1 cellular context compared by ENCODE assay signal in genomic region chr1:202165942-202166843, GRCh38.
TF ChIP-seq lines count a peak whose summit lies in the region.

No MANE protein-coding gene starts in this region.

TF ChIP-seq in K562, 482 proteins besides CTCF, POLR2A, EP300 and RAD21 (continued from another document):
- TF ChIP-seq CBX3 (IDR thresholded peaks at IDR 0.05; ENCODE audit: borderline replicate concordance in 1 of 2, low read length in 2 of 2) = 0 out of 3 replicates have a peak, but pooled peaks of 1 of the 2 experiments have one; percentile 10
- TF ChIP-seq RBM17 (IDR thresholded peaks at IDR 0.05; ENCODE audit: borderline replicate concordance, low read depth, low read length) = no peak
- peak; percentile 69 for TF ChIP-seq TCF3 (CRISPR knock-in tag; IDR thresholded peaks at IDR 0.05)
- peak; percentile 77 for TF ChIP-seq MAX (CRISPR knock-in tag; IDR thresholded peaks at IDR 0.05)
- TF ChIP-seq LEF1 (IDR thresholded peaks at IDR 0.05) = 0 out of 2 replicates have a peak, but pooled peaks have one; percentile 14
- peak; percentile 32; the same call in 1 of the 2 replicates for TF ChIP-seq MTA2 (IDR thresholded peaks at IDR 0.05; ENCODE audit: low read depth)
- TF ChIP-seq ZNF263 (CRISPR knock-in tag; IDR thresholded peaks at IDR 0.05; ENCODE audit: borderline replicate concordance) = peak; percentile 92
- TF ChIP-seq TAL1 (IDR thresholded peaks at IDR 0.05) = peak; percentile 67
- no peak for TF ChIP-seq ZFP30 (CRISPR knock-in tag; IDR thresholded peaks at IDR 0.05; ENCODE audit: borderline replicate concordance)
- TF ChIP-seq MBD2 (IDR thresholded peaks at IDR 0.05; ENCODE audit: borderline replicate concordance, low read depth) = 0 out of 2 replicates have a peak, but pooled peaks have one; percentile 33
- peak; percentile 69 for TF ChIP-seq SOX6 (IDR thresholded peaks at IDR 0.05)
- peak; percentile 40 to 74; a peak in 1 of 4 replicates for TF ChIP-seq MNT (conservative IDR thresholded peaks at IDR 0.05)
- 0 out of 2 replicates have a peak, but pooled peaks have one; percentile 21 for TF ChIP-seq STAT6 (CRISPR knock-in tag; IDR thresholded peaks at IDR 0.05)
- TF ChIP-seq ZNF41 (CRISPR knock-in tag; conservative IDR thresholded peaks at IDR 0.05) = 0 out of 2 replicates have a peak, but pooled peaks have one; percentile 23
- TF ChIP-seq POLR2AphosphoS5 (IDR thresholded peaks at IDR 0.05; ENCODE audit: control insufficient read depth, insufficient read depth, low read depth, low read length) = 0 out of 2 replicates have a peak, but pooled peaks have one; percentile 41
- TF ChIP-seq GATA2 (CRISPR knock-in tag; IDR thresholded peaks at IDR 0.05) = peak; percentile 73
- TF ChIP-seq NCOA2 (IDR thresholded peaks at IDR 0.05; ENCODE audit: partially characterized antibody in 2 of 2) = no peak
- no peak for TF ChIP-seq SMAD3 (CRISPR knock-in tag; conservative IDR thresholded peaks at IDR 0.05)
- TF ChIP-seq HMGXB4 (CRISPR knock-in tag; IDR thresholded peaks at IDR 0.05) = no peak
- TF ChIP-seq NELFE (IDR thresholded peaks at IDR 0.05; ENCODE audit: insufficient read depth, insufficient read length) = no peak
- TF ChIP-seq JUND (IDR thresholded peaks at IDR 0.05; ENCODE audit: borderline replicate concordance, low read depth, low read length) = peak; percentile 56; the same call in 1 of the 2 replicates
- TF ChIP-seq JUND (tag; IDR thresholded peaks at IDR 0.05; ENCODE audit: borderline replicate concordance, low read depth, low read length) = peak; percentile 59; the same call in 2 of the 3 replicates
- TF ChIP-seq CC2D1A (IDR thresholded peaks at IDR 0.05) = peak; percentile 27; the same call in 1 of the 2 replicates
- 0 out of 2 replicates have a peak, but pooled peaks have one; percentile 14 for TF ChIP-seq ZBTB17 (CRISPR knock-in tag; IDR thresholded peaks at IDR 0.05)
- peak; percentile 86 for TF ChIP-seq CBFA2T3 (IDR thresholded peaks at IDR 0.05)
- TF ChIP-seq ZBTB34 (CRISPR knock-in tag; IDR thresholded peaks at IDR 0.05) = no peak
- TF ChIP-seq ETV1 (tag; conservative IDR thresholded peaks at IDR 0.05; ENCODE audit: low read depth) = no peak
- TF ChIP-seq ZNF277 (CRISPR knock-in tag; IDR thresholded peaks at IDR 0.05; ENCODE audit: borderline replicate concordance) = no peak
- TF ChIP-seq ARID1B (IDR thresholded peaks at IDR 0.05) = peak; percentile 70
- no peak for TF ChIP-seq TRIM28 (IDR thresholded peaks at IDR 0.05)
- peak; percentile 56 for TF ChIP-seq DPF2 (IDR thresholded peaks at IDR 0.05)
- TF ChIP-seq MTA3 (IDR thresholded peaks at IDR 0.05; ENCODE audit: borderline replicate concordance) = peak; percentile 57; the same call in 1 of the 2 replicates
- TF ChIP-seq ZNF134 (CRISPR knock-in tag; conservative IDR thresholded peaks at IDR 0.05) = no peak
- peak in 1 of 2 experiments; percentile 36; a peak in 1 of 4 replicates for TF ChIP-seq TBL1XR1 (IDR thresholded peaks at IDR 0.05; ENCODE audit: low read length in 2 of 2)
- TF ChIP-seq ZNF395 (CRISPR knock-in tag; IDR thresholded peaks at IDR 0.05) = peak; percentile 46
- TF ChIP-seq EP400 (IDR thresholded peaks at IDR 0.05) = peak; percentile 25; the same call in 1 of the 2 replicates
- no peak for TF ChIP-seq ARHGAP35 (IDR thresholded peaks at IDR 0.05; ENCODE audit: partially characterized antibody)
- no peak for TF ChIP-seq ZC3H4 (CRISPR knock-in tag; IDR thresholded peaks at IDR 0.05; ENCODE audit: borderline replicate concordance)
- TF ChIP-seq SMARCA5 (IDR thresholded peaks at IDR 0.05) = 0 out of 2 replicates have a peak, but pooled peaks have one; percentile 33
- TF ChIP-seq ETS2 (tag; IDR thresholded peaks at IDR 0.05; ENCODE audit: borderline replicate concordance, poor library complexity, severe bottlenecking) = no peak
- peak; percentile 59; the same call in 1 of the 2 replicates for TF ChIP-seq EHMT2 (IDR thresholded peaks at IDR 0.05)
- no peak for TF ChIP-seq ZNF77 (CRISPR knock-in tag; IDR thresholded peaks at IDR 0.05)
- TF ChIP-seq HDGF (IDR thresholded peaks at IDR 0.05) = peak; percentile 91
- TF ChIP-seq TCF7 (IDR thresholded peaks at IDR 0.05; ENCODE audit: borderline replicate concordance) = no peak
- no peak for TF ChIP-seq MEF2A (IDR thresholded peaks at IDR 0.05; ENCODE audit: control insufficient read depth, low read depth, low read length)
- TF ChIP-seq RCOR1 (IDR thresholded peaks at IDR 0.05; ENCODE audit: borderline replicate concordance in 1 of 2, low read depth in 2 of 2, low read length in 2 of 2) = peak; percentile 10 to 45; a peak in 2 of 4 replicates
